In the genomic region with DNA sequence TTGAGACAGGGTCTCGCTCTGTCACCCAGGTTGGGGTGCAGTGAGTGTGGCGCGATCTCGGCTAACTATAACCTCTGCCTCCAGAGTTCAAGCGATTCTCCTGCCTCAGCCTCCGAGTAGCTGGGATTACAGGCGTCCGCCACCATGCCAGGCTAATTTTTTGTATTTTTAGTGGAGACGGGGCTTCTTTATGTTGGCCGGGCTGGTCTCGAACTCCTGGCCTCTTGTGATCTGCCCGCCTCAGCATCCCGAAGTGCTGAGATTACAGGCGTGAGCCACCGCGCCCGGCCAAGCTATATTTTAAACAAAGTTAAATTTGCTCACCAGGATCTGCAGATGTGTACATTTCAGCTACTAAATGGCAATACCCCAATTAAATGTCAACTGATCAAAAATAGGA, we compare ENCODE assay signal across 8 cellular contexts. TPM values are rescaled to one million over a fixed set of nuclear protein-coding genes. Genes with fewer than 3 reads are reported as not detected.
DNase-seq lines count a peak whose midpoint lies in the region; ATAC-seq and TF ChIP-seq lines count a peak whose summit lies in the region.

No MANE protein-coding gene starts in this region.

- H3K27ac Mint-ChIP-seq in activated T-cell treated with anti-CD3 and anti-CD28 coated beads, Interleukin-2, amount 50 U/mL, for 72 hours: peak overlapping the region; percentile 98
- H3K27ac Mint-ChIP-seq in brain (peak overlapping the region; percentile 96 to 100 (median 98)), type B pancreatic cell (peak overlapping the region; percentile 99)

- H3K4ac ChIP-seq in mesendoderm (ENCODE audit: low read depth, low read length): no peak overlapping the region

- DNase-seq in activated T-cell treated with anti-CD3 and anti-CD28 coated beads, Interleukin-2, amount 50 U/mL, for 72 hours: no peak
- DNase-seq in activated T-cell treated with anti-CD3 and anti-CD28 coated beads, Interleukin-2, amount 50 U/mL, for 48 hours: no peak
- DNase-seq in mesendoderm (no peak), type B pancreatic cell (ENCODE audit: extremely low spot score, unreplicated experiment) (no peak), DMS53 (lab: John Stamatoyannopoulos, UW) (no peak), iPS-NIHi7 (ENCODE audit: extremely low spot score) (no peak)

- no peaks in the 10 kb centered on the region for H3K36me3 ChIP-seq in mesendoderm (ENCODE audit: control insufficient read depth, insufficient read depth, low read length)

- H3K79me1 ChIP-seq in mesendoderm (ENCODE audit: low read length): peaks cover 9% of the 10 kb centered on the region

- H3K79me2 ChIP-seq in mesendoderm (ENCODE audit: control insufficient read depth, insufficient read depth, low read length): peaks cover 23% of the 10 kb centered on the region

- ATAC-seq in activated T-cell treated with anti-CD3 and anti-CD28 coated beads, Interleukin-2, amount 50 U/mL, for 72 hours (replicated peaks in 1 of 2): no peak
- no peak for ATAC-seq in HG03469 (IDR thresholded peaks at IDR 0.05; ENCODE audit: unreplicated experiment)

- peak overlapping the region; percentile 84 for H3K9ac ChIP-seq in mesendoderm (ENCODE audit: low read length)

- TF ChIP-seq CTCF in brain (conservative IDR thresholded peaks at IDR 0.05) (no peak), type B pancreatic cell (conservative IDR thresholded peaks at IDR 0.05) (no peak)

- no peaks in the 10 kb centered on the region for H3K9me3 Mint-ChIP-seq in activated T-cell treated with anti-CD3 and anti-CD28 coated beads, Interleukin-2, amount 50 U/mL, for 72 hours
- peaks cover 0 to 5% (median 0%) of the 10 kb centered on the region in 5 experiments for H3K9me3 Mint-ChIP-seq in brain
- no peaks in the 10 kb centered on the region for H3K9me3 Mint-ChIP-seq in type B pancreatic cell

- peak overlapping the region; percentile 98 for H3K56ac ChIP-seq in mesendoderm (ENCODE audit: low read length)

- H4K5ac ChIP-seq in mesendoderm (ENCODE audit: low read length): no peak overlapping the region

- H3K4me3 Mint-ChIP-seq in activated T-cell treated with anti-CD3 and anti-CD28 coated beads, Interleukin-2, amount 50 U/mL, for 72 hours: peak overlapping the region; percentile 95 to 97
- peak overlapping the region; percentile 96 to 99 (median 99) for H3K4me3 Mint-ChIP-seq in brain
- H3K4me3 Mint-ChIP-seq in type B pancreatic cell: peak overlapping the region; percentile 99

- H2BK15ac ChIP-seq in mesendoderm (replicated peaks; ENCODE audit: low read depth): no peak overlapping the region

- no peak overlapping the region for H3K18ac ChIP-seq in mesendoderm (ENCODE audit: low read length)

- H3K27me3 Mint-ChIP-seq in activated T-cell treated with anti-CD3 and anti-CD28 coated beads, Interleukin-2, amount 50 U/mL, for 72 hours (ENCODE audit: low read depth): peaks cover 5% of the 10 kb centered on the region
- H3K27me3 Mint-ChIP-seq in brain (peaks cover 5% of the 10 kb centered on the region), type B pancreatic cell (no peaks in the 10 kb centered on the region)

- no peak overlapping the region for H3K23ac ChIP-seq in mesendoderm (ENCODE audit: low read length)

- no CpG with 5 or more reads among the region's 17 CpGs for WGBS in mesendoderm (ENCODE audit: extremely low coverage, insufficient coverage, low lambda C conversion rate)

- no peaks in the 10 kb centered on the region for H3K27me3 ChIP-seq in mesendoderm (ENCODE audit: insufficient read depth, low read length, poor library complexity)

- no peak overlapping the region for H3K27ac ChIP-seq in mesendoderm (ENCODE audit: low read depth, low read length)

- no peak overlapping the region for H2AK5ac ChIP-seq in mesendoderm (ENCODE audit: low read length)

- H2BK5ac ChIP-seq in mesendoderm (ENCODE audit: low read length): no peak overlapping the region

- peak overlapping the region; percentile 53 for H3K4me3 ChIP-seq in mesendoderm (ENCODE audit: low read length)

- H3K4me2 ChIP-seq in mesendoderm (ENCODE audit: low read length): peak overlapping the region; percentile 84

- no peak overlapping the region for H2BK120ac ChIP-seq in mesendoderm (ENCODE audit: low read depth, low read length)

- H3K36me3 Mint-ChIP-seq in activated T-cell treated with anti-CD3 and anti-CD28 coated beads, Interleukin-2, amount 50 U/mL, for 72 hours (ENCODE audit: insufficient read depth in 2 of 2): peaks cover 4 to 7% of the 10 kb centered on the region in 2 donors
- H3K36me3 Mint-ChIP-seq in brain: peaks cover 19% of the 10 kb centered on the region
- H3K36me3 Mint-ChIP-seq in type B pancreatic cell: peaks cover 4% of the 10 kb centered on the region

- peaks cover 47% of the 10 kb centered on the region for H3K4me1 Mint-ChIP-seq in activated T-cell treated with anti-CD3 and anti-CD28 coated beads, Interleukin-2, amount 50 U/mL, for 72 hours (ENCODE audit: low read depth)
- peaks cover 49% of the 10 kb centered on the region for H3K4me1 Mint-ChIP-seq in brain
- H3K4me1 Mint-ChIP-seq in type B pancreatic cell (ENCODE audit: unreplicated experiment): peaks cover 23% of the 10 kb centered on the region

- H4K8ac ChIP-seq in mesendoderm (ENCODE audit: low read depth, low read length): no peak overlapping the region

- H3K4me1 ChIP-seq in mesendoderm (ENCODE audit: control insufficient read depth, low read depth, low read length): no peaks in the 10 kb centered on the region

RNA-seq across cellular contexts. Expression of gene C3orf38, which starts 1.1 kb away (rescaled TPM):
- total RNA-seq in activated T-cell treated with anti-CD3 and anti-CD28 coated beads, Interleukin-2, amount 50 U/mL, for 72 hours: 10 to 100 TPM; 37.3 to 41.7 TPM
- 9.9 TPM for polyA plus RNA-seq in brain (ENCODE audit: insufficient read depth, low read depth, low replicate concordance)
- 21.7 TPM for polyA plus RNA-seq in mesendoderm (2013, experiment 1 of 2)
- polyA plus RNA-seq in mesendoderm (2013, experiment 2 of 2): 22.6 TPM
- total RNA-seq in type B pancreatic cell (ENCODE audit: low replicate concordance): 27.2 and 31.1 TPM in 2 replicates
